Comparison of ENCODE assay signal across 7 cellular contexts in genomic region chr22:23521442-23522113, GRCh38. TPM values are rescaled to one million over a fixed set of nuclear protein-coding genes. Genes with fewer than 3 reads are reported as not detected.
DNase-seq lines count a peak whose midpoint lies in the region; ATAC-seq and TF ChIP-seq lines count a peak whose summit lies in the region.

No MANE protein-coding gene starts in this region.

- ATAC-seq in GM18511 (IDR thresholded peaks at IDR 0.05; ENCODE audit: unreplicated experiment) = peak; percentile 75
- peak; percentile 93 for ATAC-seq in mucosa of descending colon

- no peaks in the 10 kb centered on the region for H4K20me1 ChIP-seq in OCI-LY1 (ENCODE audit: insufficient read depth, low read length)

- TF ChIP-seq CTCF in OCI-LY1 (IDR thresholded peaks at IDR 0.05; ENCODE audit: low read length) (peak; percentile 35), epithelial cell of proximal tubule (conservative IDR thresholded peaks at IDR 0.05; ENCODE audit: low read depth, low read length) (no peak), mucosa of descending colon (IDR thresholded peaks at IDR 0.05) (no peak)

- H3K4me1 ChIP-seq in OCI-LY1 (ENCODE audit: insufficient read depth, low read length, severe bottlenecking) (peaks cover 45% of the 10 kb centered on the region), mucosa of descending colon (ENCODE audit: low read depth) (peaks cover 16% of the 10 kb centered on the region)

- H3K4me3 ChIP-seq in OCI-LY1 (ENCODE audit: low read depth, low read length, poor library complexity, severe bottlenecking) (peak overlapping the region; percentile 59), epithelial cell of proximal tubule (ENCODE audit: low read depth, low read length) (peak overlapping the region; percentile 60), mucosa of descending colon (no peak overlapping the region)

- H3K9ac ChIP-seq in OCI-LY1 (ENCODE audit: low read length) = peak overlapping the region; percentile 66

- H3K79me2 ChIP-seq in OCI-LY1 (ENCODE audit: insufficient read depth, low read length) = no peaks in the 10 kb centered on the region

- no peaks in the 10 kb centered on the region for H3K36me3 ChIP-seq in OCI-LY1 (ENCODE audit: insufficient read depth, low read length)
- H3K36me3 ChIP-seq in mucosa of descending colon (ENCODE audit: low read depth) = no peaks in the 10 kb centered on the region

- H3K9me3 ChIP-seq in OCI-LY1 (ENCODE audit: low read length) (no peaks in the 10 kb centered on the region), mucosa of descending colon (no peaks in the 10 kb centered on the region)

- H3F3A ChIP-seq in OCI-LY1 (ENCODE audit: insufficient read depth, low read length) = no peaks in the 10 kb centered on the region

- H3K27ac ChIP-seq in OCI-LY1 (ENCODE audit: low read depth, low read length, poor library complexity, severe bottlenecking) = peak overlapping the region; percentile 75

- H2AFZ ChIP-seq in OCI-LY1 (ENCODE audit: low read length) = no peak overlapping the region

- no peaks in the 10 kb centered on the region for H3K9me2 ChIP-seq in OCI-LY1 (ENCODE audit: low read depth, low read length)

- DNase-seq in HuH-7.5 (ENCODE audit: low spot score) (peak; percentile 91), activated T-cell treated with anti-CD3 and anti-CD28 coated beads for 48 hours (ENCODE audit: low read depth) (peak; percentile 74), epithelial cell of proximal tubule (ENCODE audit: low read depth) (no peak), mucosa of descending colon (peak; percentile 92 to 93 (median 92))
- peak; percentile 47 to 49 for DNase-seq in stimulated activated CD8-positive, alpha-beta memory T cell treated with anti-CD3 and anti-CD28 coated beads, Interleukin-4, amount 100 ng/mL, for 1 hour (ENCODE audit: low read depth in 2 of 2, low spot score in 1 of 2)

- H3K4me2 ChIP-seq in OCI-LY1 (ENCODE audit: low read length) = peak overlapping the region; percentile 84

- intact Hi-C loops in mucosa of descending colon (cut with DNase I, micrococcal nuclease) = no loop called here

- peaks cover 7% of the 10 kb centered on the region; the same call in 1 of the 2 replicates for H3K27me3 ChIP-seq in OCI-LY1 (ENCODE audit: insufficient read depth, low read length)

RNA-seq across cellular contexts. Expression of gene IGLL1, which starts 58.5 kb away (rescaled TPM):
- total RNA-seq in epithelial cell of proximal tubule (not detected in 2 replicates), mucosa of descending colon (not detected)
